ENCODE assay signal across 8 cellular contexts in the genomic region with DNA sequence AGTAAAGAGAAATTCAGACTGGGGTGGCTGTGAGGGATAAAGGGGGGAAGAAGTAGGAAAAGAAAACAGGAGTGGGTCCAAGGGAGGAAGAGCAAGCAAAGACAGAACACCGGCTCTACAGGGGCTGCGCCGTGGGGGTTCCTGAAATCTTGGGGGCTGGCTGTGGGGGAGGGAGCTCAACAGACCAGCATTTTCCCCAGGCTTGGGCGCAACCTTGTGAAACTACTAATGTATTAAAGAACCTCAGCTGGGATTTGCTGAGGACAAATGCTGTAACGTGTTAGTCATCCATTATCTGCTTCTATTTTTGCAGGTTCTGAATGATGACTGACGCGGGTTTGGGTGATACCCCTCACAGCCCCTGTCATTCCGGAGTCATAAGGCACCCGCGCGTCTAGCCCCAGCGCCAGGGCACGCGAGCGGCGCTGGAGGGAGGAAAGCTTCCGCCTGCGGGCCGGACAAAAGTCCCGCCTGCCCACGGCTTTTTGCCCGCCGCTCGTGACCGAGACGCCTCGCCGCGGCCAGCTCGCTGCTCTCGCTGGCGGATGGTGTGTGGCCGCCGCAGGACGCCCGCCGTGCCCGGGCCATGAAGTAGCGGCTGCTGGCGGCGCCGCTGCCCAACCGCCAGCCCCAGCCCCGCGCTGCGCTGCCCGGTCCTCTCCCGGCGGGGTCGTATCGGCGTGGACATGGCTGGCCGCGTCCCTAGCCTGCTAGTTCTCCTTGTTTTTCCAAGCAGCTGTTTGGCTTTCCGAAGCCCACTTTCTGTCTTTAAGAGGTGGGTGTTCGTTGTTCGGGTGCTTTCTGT.
DNase-seq lines count a peak whose midpoint lies in the region; ATAC-seq and TF ChIP-seq lines count a peak whose summit lies in the region.

No MANE protein-coding gene starts in this region.

- CTCF ChIA-PET in WTC11 (lab: Charles Lee), result interaction anchor here (0.9 to 1.9 kb wide), 5 partner anchors 10 to 195 kb away, joined by 3 to 5 read pairs (median 4); no protein-coding TSS in a partner anchor

- H3K4me3 Mint-ChIP-seq in WTC11, result peak overlapping the region; percentile 70
- peak overlapping the region; percentile 83 for H3K4me3 Mint-ChIP-seq in dendritic cell treated with granulocyte-macrophage colony-stimulating factor and Interleukin-4, amounts not matched to agents 40 ng/mL and 50 ng/mL, for 4 days

- ATAC-seq in WTC11 (peak; percentile 84), left lobe of liver (peak; percentile 98)

- POLR2A ChIA-PET in WTC11 (lab: Charles Lee), result interaction anchor here (0.6 to 1.5 kb wide), 2 partner anchors 11 to 231 kb away, joined by 3 to 4 read pairs; no protein-coding TSS in a partner anchor

- peak overlapping the region; percentile 83 for H3K27ac Mint-ChIP-seq in WTC11
- peak overlapping the region; percentile 79 for H3K27ac Mint-ChIP-seq in dendritic cell treated with granulocyte-macrophage colony-stimulating factor and Interleukin-4, amounts not matched to agents 40 ng/mL and 50 ng/mL, for 4 days

- intact Hi-C loops in dendritic cell treated with granulocyte-macrophage colony-stimulating factor and Interleukin-4, amounts not matched to agents 40 ng/mL and 50 ng/mL, for 4 days (cut with micrococcal nuclease), result loop anchor here (5.0 to 10.0 kb wide), 2 partner anchors 48 to 259 kb away; partner anchors contain the start of genes GIN1 and PPIP5K2

- no peaks in the 10 kb centered on the region for H3K9me3 Mint-ChIP-seq in WTC11
- H3K9me3 Mint-ChIP-seq in dendritic cell treated with granulocyte-macrophage colony-stimulating factor and Interleukin-4, amounts not matched to agents 40 ng/mL and 50 ng/mL, for 4 days, result no peaks in the 10 kb centered on the region

- no peak for TF ChIP-seq CTCF in GM12864 (IDR thresholded peaks at IDR 0.05; ENCODE audit: low read depth, low read length, missing control alignments)
- no peak for TF ChIP-seq CTCF in LNCaP clone FGC (IDR thresholded peaks at IDR 0.05; ENCODE audit: control insufficient read depth, extremely low read depth, insufficient read depth)
- no peak for TF ChIP-seq CTCF in WTC11 (IDR thresholded peaks at IDR 0.05)

- H3K4me3 ChIP-seq in GM12864 (ENCODE audit: low read depth, low read length) (peak overlapping the region; percentile 55), LNCaP clone FGC (ENCODE audit: low read depth, low read length) (peak overlapping the region; percentile 33)

- DNase-seq in GM12864 (ENCODE audit: low read depth), result no peak
- DNase-seq in H4 (ENCODE audit: low spot score), result peak; percentile 72
- DNase-seq in LNCaP clone FGC (ENCODE audit: low read depth), result no peak
- peak; percentile 73 for DNase-seq in WTC11 (ENCODE audit: low spot score)
- peak; percentile 75 for DNase-seq in left lobe of liver (ENCODE audit: low spot score)
- peak; percentile 66 for DNase-seq in stimulated activated CD4-positive, alpha-beta T cell treated with anti-CD3 and anti-CD28 coated beads, Interleukin-15, amount 100 ng/mL, for 24 hours
- DNase-seq in DMS79 treated with DMSO at 0.1 percent for 48 hours (lab: John Stamatoyannopoulos, UW), result no peak

- peaks cover 39% of the 10 kb centered on the region for H3K4me1 Mint-ChIP-seq in WTC11
- H3K4me1 Mint-ChIP-seq in dendritic cell treated with granulocyte-macrophage colony-stimulating factor and Interleukin-4, amounts not matched to agents 40 ng/mL and 50 ng/mL, for 4 days (ENCODE audit: low read depth), result peaks cover 8% of the 10 kb centered on the region

- H3K36me3 Mint-ChIP-seq in WTC11, result no peaks in the 10 kb centered on the region; the same call in 1 of the 2 replicates
- H3K36me3 Mint-ChIP-seq in dendritic cell treated with granulocyte-macrophage colony-stimulating factor and Interleukin-4, amounts not matched to agents 40 ng/mL and 50 ng/mL, for 4 days (ENCODE audit: low read depth), result peaks cover 6% of the 10 kb centered on the region

- H3K27me3 Mint-ChIP-seq in WTC11 (ENCODE audit: low read depth), result no peaks in the 10 kb centered on the region
- H3K27me3 Mint-ChIP-seq in dendritic cell treated with granulocyte-macrophage colony-stimulating factor and Interleukin-4, amounts not matched to agents 40 ng/mL and 50 ng/mL, for 4 days, result peaks cover 9% of the 10 kb centered on the region

TF ChIP-seq in WTC11, 78 proteins besides CTCF, POLR2A, EP300 and RAD21 (continues in another document):
- TF ChIP-seq, protein P1, sequence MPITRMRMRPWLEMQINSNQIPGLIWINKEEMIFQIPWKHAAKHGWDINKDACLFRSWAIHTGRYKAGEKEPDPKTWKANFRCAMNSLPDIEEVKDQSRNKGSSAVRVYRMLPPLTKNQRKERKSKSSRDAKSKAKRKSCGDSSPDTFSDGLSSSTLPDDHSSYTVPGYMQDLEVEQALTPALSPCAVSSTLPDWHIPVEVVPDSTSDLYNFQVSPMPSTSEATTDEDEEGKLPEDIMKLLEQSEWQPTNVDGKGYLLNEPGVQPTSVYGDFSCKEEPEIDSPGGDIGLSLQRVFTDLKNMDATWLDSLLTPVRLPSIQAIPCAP (CRISPR knock-in tag; IDR thresholded peaks at IDR 0.05), result no peak
- TF ChIP-seq, protein P2, sequence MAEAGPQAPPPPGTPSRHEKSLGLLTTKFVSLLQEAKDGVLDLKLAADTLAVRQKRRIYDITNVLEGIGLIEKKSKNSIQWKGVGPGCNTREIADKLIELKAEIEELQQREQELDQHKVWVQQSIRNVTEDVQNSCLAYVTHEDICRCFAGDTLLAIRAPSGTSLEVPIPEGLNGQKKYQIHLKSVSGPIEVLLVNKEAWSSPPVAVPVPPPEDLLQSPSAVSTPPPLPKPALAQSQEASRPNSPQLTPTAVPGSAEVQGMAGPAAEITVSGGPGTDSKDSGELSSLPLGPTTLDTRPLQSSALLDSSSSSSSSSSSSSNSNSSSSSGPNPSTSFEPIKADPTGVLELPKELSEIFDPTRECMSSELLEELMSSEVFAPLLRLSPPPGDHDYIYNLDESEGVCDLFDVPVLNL (CRISPR knock-in tag; IDR thresholded peaks at IDR 0.05; ENCODE audit: borderline replicate concordance, low read depth), result no peak
- TF ChIP-seq JUN (CRISPR knock-in tag; IDR thresholded peaks at IDR 0.05), result no peak
- TF ChIP-seq, protein P3, sequence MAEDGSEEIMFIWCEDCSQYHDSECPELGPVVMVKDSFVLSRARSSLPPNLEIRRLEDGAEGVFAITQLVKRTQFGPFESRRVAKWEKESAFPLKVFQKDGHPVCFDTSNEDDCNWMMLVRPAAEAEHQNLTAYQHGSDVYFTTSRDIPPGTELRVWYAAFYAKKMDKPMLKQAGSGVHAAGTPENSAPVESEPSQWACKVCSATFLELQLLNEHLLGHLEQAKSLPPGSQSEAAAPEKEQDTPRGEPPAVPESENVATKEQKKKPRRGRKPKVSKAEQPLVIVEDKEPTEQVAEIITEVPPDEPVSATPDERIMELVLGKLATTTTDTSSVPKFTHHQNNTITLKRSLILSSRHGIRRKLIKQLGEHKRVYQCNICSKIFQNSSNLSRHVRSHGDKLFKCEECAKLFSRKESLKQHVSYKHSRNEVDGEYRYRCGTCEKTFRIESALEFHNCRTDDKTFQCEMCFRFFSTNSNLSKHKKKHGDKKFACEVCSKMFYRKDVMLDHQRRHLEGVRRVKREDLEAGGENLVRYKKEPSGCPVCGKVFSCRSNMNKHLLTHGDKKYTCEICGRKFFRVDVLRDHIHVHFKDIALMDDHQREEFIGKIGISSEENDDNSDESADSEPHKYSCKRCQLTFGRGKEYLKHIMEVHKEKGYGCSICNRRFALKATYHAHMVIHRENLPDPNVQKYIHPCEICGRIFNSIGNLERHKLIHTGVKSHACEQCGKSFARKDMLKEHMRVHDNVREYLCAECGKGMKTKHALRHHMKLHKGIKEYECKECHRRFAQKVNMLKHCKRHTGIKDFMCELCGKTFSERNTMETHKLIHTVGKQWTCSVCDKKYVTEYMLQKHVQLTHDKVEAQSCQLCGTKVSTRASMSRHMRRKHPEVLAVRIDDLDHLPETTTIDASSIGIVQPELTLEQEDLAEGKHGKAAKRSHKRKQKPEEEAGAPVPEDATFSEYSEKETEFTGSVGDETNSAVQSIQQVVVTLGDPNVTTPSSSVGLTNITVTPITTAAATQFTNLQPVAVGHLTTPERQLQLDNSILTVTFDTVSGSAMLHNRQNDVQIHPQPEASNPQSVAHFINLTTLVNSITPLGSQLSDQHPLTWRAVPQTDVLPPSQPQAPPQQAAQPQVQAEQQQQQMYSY (CRISPR knock-in tag; IDR thresholded peaks at IDR 0.05), result no peak
- 0 out of 2 replicates have a peak, but pooled peaks have one; percentile 22 for TF ChIP-seq E2F5 (CRISPR knock-in tag; IDR thresholded peaks at IDR 0.05)
- peak; percentile 57 for TF ChIP-seq ZNF423 (CRISPR knock-in tag; IDR thresholded peaks at IDR 0.05)
- no peak for TF ChIP-seq IRF2 (CRISPR knock-in tag; IDR thresholded peaks at IDR 0.05; ENCODE audit: borderline replicate concordance, low read depth)
- TF ChIP-seq ETV6 (CRISPR knock-in tag; IDR thresholded peaks at IDR 0.05), result no peak
- TF ChIP-seq ZNF425 (CRISPR knock-in tag; conservative IDR thresholded peaks at IDR 0.05), result no peak

Comparison
In these comparisons a context has a peak if more than half of its experiments do, and no peak if none do; other contexts are left out.
1. DNase-seq: peak in H4 (single experiment), WTC11 (single experiment), left lobe of liver (single experiment) and stimulated activated CD4-positive, alpha-beta T cell treated with anti-CD3 and anti-CD28 coated beads, Interleukin-15, amount 100 ng/mL, for 24 hours (single experiment); none in GM12864 (single experiment), LNCaP clone FGC (single experiment) and DMS79 treated with DMSO at 0.1 percent for 48 hours (single experiment).